Comparison of ENCODE assay signal across 25 cellular contexts in genomic region chr6:28248916-28249315, GRCh38. TPM values are rescaled to one million over a fixed set of nuclear protein-coding genes. Genes with fewer than 3 reads are reported as not detected.
"Had no signal": no experiment of that assay in that cellular context is flagged by ENCODE, and none has a peak within 500 bp of the region (broad histone marks: within the 10 kb centered on the region; RNA-seq: fewer than 3 reads in every experiment).

No MANE protein-coding gene starts in this region.

- DNase-seq: IMR-90, Karpas-422, KG1, MM.1S, NCI-H1092 treated with DMSO at 0.1 percent for 48 hours, NCI-H1436, NCI-H187, NCI-H2029, NCI-H2081 treated with DMSO at 0.1 percent for 48 hours, NCI-H2171, NCI-H226, NCI-H446, NCI-H510A, NCI-H524 treated with DMSO at 0.1 percent for 48 hours, NCI-H69, NCI-H774, PC-3, SHP77 treated with DMSO at 0.1 percent for 48 hours, SJCRH30 had no signal

- H3K4me1 ChIP-seq: SJCRH30 had no signal

- H3K36me3 ChIP-seq: SJCRH30 had no signal

- H3K4me3 ChIP-seq: SJCRH30 had no signal

- H3K9me3 ChIP-seq: SJCRH30 had no signal

- H3K27me3 ChIP-seq: SJCRH30 had no signal

- ATAC-seq: HepG2, Panc1, PC-3, SK-N-SH treated with all-trans-retinoic acid at 6 μM for 48 hours had no signal

RNA-seq across cellular contexts. Expression of gene NKAPL, which starts 10.2 kb away (rescaled TPM):
- total RNA-seq: HepG2, HT1080, M059J, OCI-LY7, PC-3, SJCRH30 had no signal
